11 cellular contexts compared by ENCODE assay signal in the genomic region with DNA sequence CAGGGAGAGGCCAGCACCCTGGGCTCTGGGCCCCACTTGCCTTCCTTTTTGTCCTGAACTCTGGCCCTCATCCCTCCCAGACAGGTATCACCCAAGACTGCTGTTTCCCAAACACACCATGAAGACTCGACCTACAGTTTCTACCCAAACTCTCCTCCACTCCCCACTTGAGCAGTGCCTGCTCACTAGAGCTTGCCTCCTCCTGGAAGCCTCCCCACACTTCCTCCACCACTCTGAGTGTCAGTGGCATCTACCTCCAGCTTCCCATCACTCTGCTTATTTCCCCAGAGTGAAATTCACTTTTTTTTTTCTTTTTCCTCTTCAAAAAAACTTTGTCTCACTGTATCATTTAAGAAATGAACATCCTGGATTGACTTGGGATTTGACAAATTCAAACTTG.
DNase-seq lines count a peak whose midpoint lies in the region; ATAC-seq and TF ChIP-seq lines count a peak whose summit lies in the region.
"Had no signal": no experiment of that assay in that cellular context is flagged by ENCODE, and none has a peak within 500 bp of the region (broad histone marks: within the 10 kb centered on the region; RNA-seq: fewer than 3 reads in every experiment).

No MANE protein-coding gene starts in this region.

- no peak for TF ChIP-seq CTCF in right lobe of liver (IDR thresholded peaks at IDR 0.05)

- POLR2A ChIA-PET in activated CD4-positive, alpha-beta memory T cell treated with anti-CD3 and anti-CD28 coated beads, Interleukin-2, amount 10 ng/mL, durations not matched to agents 7 days and 5 days (lab: Charles Lee) = interaction anchor here (0.7 to 3.4 kb wide), 9 partner anchors 7 to 347 kb away, joined by 3 to 21 read pairs (median 4); a partner anchor contains a TSS

- DNase-seq in stimulated activated naive CD8-positive, alpha-beta T cell treated with anti-CD3 and anti-CD28 coated beads, Interleukin-15, Interleukin-2, amounts not matched to agents 100 U/mL and 50 U/mL, for 24 hours = no peak
- no peak for DNase-seq in activated CD4-positive, alpha-beta memory T cell treated with anti-CD3 and anti-CD28 coated beads, Interleukin-2, amount 10 ng/mL, durations not matched to agents 7 days and 5 days
- DNase-seq in right lobe of liver = peak in 1 of 3 donors; percentile 29
- DNase-seq in HK-2 (ENCODE audit: unreplicated experiment) = no peak
- no peak for DNase-seq in Right ventricle myocardium inferior (ENCODE audit: missing footprints)
- DNase-seq: foreskin keratinocyte, KG1 had no signal

- no peaks in the 10 kb centered on the region for H3K4me1 ChIP-seq in right lobe of liver
- H3K4me1 ChIP-seq: foreskin keratinocyte had no signal

- peaks cover 16% of the 10 kb centered on the region for H3K36me3 Mint-ChIP-seq in stimulated activated naive CD8-positive, alpha-beta T cell treated with anti-CD3 and anti-CD28 coated beads, Interleukin-15, Interleukin-2, amounts not matched to agents 100 ng/mL and 50 ng/mL, for 24 hours (ENCODE audit: low read depth)
- H3K36me3 Mint-ChIP-seq in activated CD4-positive, alpha-beta memory T cell treated with anti-CD3 and anti-CD28 coated beads, Interleukin-2, amount 10 ng/mL, durations not matched to agents 7 days and 5 days (ENCODE audit: low read depth) = peaks cover 55% of the 10 kb centered on the region

- H3K36me3 ChIP-seq in right lobe of liver = no peaks in the 10 kb centered on the region

- no peak for TF ChIP-seq POLR2A in right lobe of liver (IDR thresholded peaks at IDR 0.05)

- CTCF ChIA-PET in activated CD4-positive, alpha-beta memory T cell treated with anti-CD3 and anti-CD28 coated beads, Interleukin-2, amount 10 ng/mL, durations not matched to agents 7 days and 5 days (lab: Charles Lee) = interaction anchor here (1.0 to 8.0 kb wide), 8 partner anchors 7 to 169 kb away, joined by 3 to 66 read pairs (median 4); a partner anchor contains a TSS

- H3K4me1 Mint-ChIP-seq in stimulated activated naive CD8-positive, alpha-beta T cell treated with anti-CD3 and anti-CD28 coated beads, Interleukin-15, Interleukin-2, amounts not matched to agents 100 ng/mL and 50 ng/mL, for 24 hours (ENCODE audit: low read depth) = peaks cover 99% of the 10 kb centered on the region
- peaks cover 79% of the 10 kb centered on the region for H3K4me1 Mint-ChIP-seq in activated CD4-positive, alpha-beta memory T cell treated with anti-CD3 and anti-CD28 coated beads, Interleukin-2, amount 10 ng/mL, durations not matched to agents 7 days and 5 days

- H3K27me3 ChIP-seq in right lobe of liver = no peaks in the 10 kb centered on the region

- H3K9me3 Mint-ChIP-seq in stimulated activated naive CD8-positive, alpha-beta T cell treated with anti-CD3 and anti-CD28 coated beads, Interleukin-15, Interleukin-2, amounts not matched to agents 100 ng/mL and 50 ng/mL, for 24 hours = no peaks in the 10 kb centered on the region
- no peaks in the 10 kb centered on the region for H3K9me3 Mint-ChIP-seq in activated CD4-positive, alpha-beta memory T cell treated with anti-CD3 and anti-CD28 coated beads, Interleukin-2, amount 10 ng/mL, durations not matched to agents 7 days and 5 days

- 67% methylated on average over 1 of the region's 1 CpG for WGBS in right lobe of liver (ENCODE audit: insufficient coverage, low coverage, low lambda C conversion rate, missing lambda C conversion rate)

- peak overlapping the region; percentile 6 to 81 (median 47) for H3K27ac ChIP-seq in right lobe of liver
- H3K27ac ChIP-seq: foreskin keratinocyte had no signal

- no peaks in the 10 kb centered on the region for H3K9me3 ChIP-seq in right lobe of liver
- H3K9me3 ChIP-seq: mucosa of descending colon had no signal

- no peaks in the 10 kb centered on the region for H3K27me3 Mint-ChIP-seq in stimulated activated naive CD8-positive, alpha-beta T cell treated with anti-CD3 and anti-CD28 coated beads, Interleukin-15, Interleukin-2, amounts not matched to agents 100 ng/mL and 50 ng/mL, for 24 hours
- no peaks in the 10 kb centered on the region for H3K27me3 Mint-ChIP-seq in activated CD4-positive, alpha-beta memory T cell treated with anti-CD3 and anti-CD28 coated beads, Interleukin-2, amount 10 ng/mL, durations not matched to agents 7 days and 5 days

- intact Hi-C loops in right lobe of liver (cut with DNase I) (no loop called here), Right ventricle myocardium inferior (cut with DNase I) (no loop called here)

- no peak for ATAC-seq in stimulated activated naive CD8-positive, alpha-beta T cell treated with anti-CD3 and anti-CD28 coated beads, Interleukin-15, Interleukin-2, amounts not matched to agents 100 U/mL and 50 U/mL, for 24 hours
- no peak for ATAC-seq in right lobe of liver
- ATAC-seq in GM19452 (IDR thresholded peaks at IDR 0.05; ENCODE audit: unreplicated experiment) = no peak
- no peak for ATAC-seq in Right ventricle myocardium inferior
- no peak for ATAC-seq in HG03521 (IDR thresholded peaks at IDR 0.05; ENCODE audit: unreplicated experiment)

- H3K27ac Mint-ChIP-seq in stimulated activated naive CD8-positive, alpha-beta T cell treated with anti-CD3 and anti-CD28 coated beads, Interleukin-15, Interleukin-2, amounts not matched to agents 100 ng/mL and 50 ng/mL, for 24 hours = peak overlapping the region; percentile 79
- H3K27ac Mint-ChIP-seq in activated CD4-positive, alpha-beta memory T cell treated with anti-CD3 and anti-CD28 coated beads, Interleukin-2, amount 10 ng/mL, durations not matched to agents 7 days and 5 days = peak overlapping the region; percentile 100

- H3K4me3 Mint-ChIP-seq in stimulated activated naive CD8-positive, alpha-beta T cell treated with anti-CD3 and anti-CD28 coated beads, Interleukin-15, Interleukin-2, amounts not matched to agents 100 ng/mL and 50 ng/mL, for 24 hours = peak overlapping the region; percentile 42
- H3K4me3 Mint-ChIP-seq in activated CD4-positive, alpha-beta memory T cell treated with anti-CD3 and anti-CD28 coated beads, Interleukin-2, amount 10 ng/mL, durations not matched to agents 7 days and 5 days = peak overlapping the region; percentile 78

- no peak overlapping the region for H3K4me3 ChIP-seq in right lobe of liver
- H3K4me3 ChIP-seq: mucosa of descending colon had no signal
